ENCODE assay signal across 8 cellular contexts in the genomic region with DNA sequence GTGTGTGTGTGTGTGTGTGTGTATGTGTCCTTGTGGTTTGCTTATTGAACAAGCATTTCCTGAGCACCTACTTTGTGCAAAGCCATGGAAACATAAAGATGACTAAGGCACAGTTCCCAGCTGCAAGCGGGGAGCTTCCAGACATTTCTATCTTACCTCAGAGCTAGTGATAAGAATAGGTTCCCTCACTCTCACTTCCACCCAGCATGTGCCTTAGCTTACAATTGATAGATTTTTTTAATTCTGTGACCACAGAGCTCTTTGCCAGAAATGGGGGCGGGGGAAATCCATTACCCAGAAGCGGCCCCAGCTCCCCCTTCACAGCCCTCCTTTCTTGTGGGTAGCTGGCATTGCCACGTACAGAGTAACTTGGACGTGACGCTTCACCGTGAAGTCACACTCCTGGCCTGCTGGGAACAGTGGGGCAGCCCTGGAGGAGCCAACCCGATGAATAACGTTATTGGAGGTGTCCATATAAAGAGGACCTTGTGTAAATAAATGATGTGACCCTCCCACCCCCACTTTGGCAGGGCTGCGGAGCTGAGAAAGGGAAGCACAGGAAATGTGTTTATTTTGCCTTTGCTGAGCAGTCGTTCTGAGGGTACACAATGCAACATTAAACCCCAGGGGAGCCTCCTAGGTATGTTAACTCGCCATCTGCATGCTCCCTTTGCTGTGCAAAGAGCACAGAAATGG.
A peak's percentile ranks its signal among the peaks of the same experiment; 100 is the strongest.
DNase-seq lines count a peak whose midpoint lies in the region; ATAC-seq and TF ChIP-seq lines count a peak whose summit lies in the region.

No MANE protein-coding gene starts in this region.

- H2AFZ ChIP-seq in mammary epithelial cell (ENCODE audit: low read depth, low read length), result no peak overlapping the region

- H3K9me3 ChIP-seq in mammary epithelial cell (replicated peaks; ENCODE audit: insufficient read depth, low read length) (no peaks in the 10 kb centered on the region), MG63 (no peaks in the 10 kb centered on the region)

- no peaks in the 10 kb centered on the region for H3K27me3 Mint-ChIP-seq in MCF 10A (ENCODE audit: insufficient read depth, unreplicated experiment)
- no peaks in the 10 kb centered on the region for H3K27me3 Mint-ChIP-seq in dendritic cell treated with granulocyte-macrophage colony-stimulating factor and Interleukin-4, amounts not matched to agents 40 ng/mL and 50 ng/mL, for 4 days

- no peak overlapping the region for H3K4me3 Mint-ChIP-seq in MCF 10A (ENCODE audit: unreplicated experiment)
- no peak overlapping the region for H3K4me3 Mint-ChIP-seq in dendritic cell treated with granulocyte-macrophage colony-stimulating factor and Interleukin-4, amounts not matched to agents 40 ng/mL and 50 ng/mL, for 4 days

- no peak overlapping the region for H3K27ac Mint-ChIP-seq in MCF 10A (ENCODE audit: low read depth, unreplicated experiment)
- H3K27ac Mint-ChIP-seq in dendritic cell treated with granulocyte-macrophage colony-stimulating factor and Interleukin-4, amounts not matched to agents 40 ng/mL and 50 ng/mL, for 4 days, result peak overlapping the region; percentile 72

- TF ChIP-seq CTCF in mammary epithelial cell (conservative IDR thresholded peaks at IDR 0.05 in 1 of 2, IDR thresholded peaks at IDR 0.05 in 1 of 2; ENCODE audit: extremely low read depth in 1 of 2, insufficient read depth in 1 of 2, low read depth in 1 of 2, low read length in 2 of 2), result no peak
- no peak for TF ChIP-seq CTCF in MCF 10A (IDR thresholded peaks at IDR 0.05; ENCODE audit: unreplicated experiment)
- no peak for TF ChIP-seq CTCF in omental fat pad (IDR thresholded peaks at IDR 0.05)

- POLR2A ChIA-PET in MCF 10A (lab: Yijun Ruan, JAX), result no interaction called here

- H2AK5ac ChIP-seq in mesendoderm (ENCODE audit: low read length), result no peak overlapping the region

- CTCF ChIA-PET in mammary epithelial cell (lab: Charles Lee; ENCODE audit: low non-redundant PET) (no interaction called here), MCF 10A (lab: Yijun Ruan, JAX) (interaction anchor here (1.3 kb wide), 1 partner anchor 9 kb away, joined by 3 read pairs; no protein-coding TSS in a partner anchor)

- H4K20me1 ChIP-seq in mammary epithelial cell (ENCODE audit: insufficient read depth, low read length), result no peaks in the 10 kb centered on the region

- H3K4me1 Mint-ChIP-seq in MCF 10A (ENCODE audit: insufficient read depth, unreplicated experiment), result no peaks in the 10 kb centered on the region
- H3K4me1 Mint-ChIP-seq in dendritic cell treated with granulocyte-macrophage colony-stimulating factor and Interleukin-4, amounts not matched to agents 40 ng/mL and 50 ng/mL, for 4 days (ENCODE audit: low read depth), result peaks cover 72% of the 10 kb centered on the region

- peak; percentile 78 for DNase-seq in mammary epithelial cell
- DNase-seq in MCF 10A (ENCODE audit: unreplicated experiment), result no peak
- peak; percentile 94 for DNase-seq in MG63
- peak; percentile 68 for DNase-seq in activated CD4-positive, CD25-positive, alpha-beta regulatory T cell treated with anti-CD3 and anti-CD28 coated beads, Interleukin-2, amount 50 U/mL, for 72 hours
- peak; percentile 21 to 53 (median 24) for DNase-seq in stimulated activated CD4-positive, alpha-beta T cell treated with anti-CD3 and anti-CD28 coated beads, TNF-alpha, amount 100 ng/mL, for 1 hour (ENCODE audit: low read depth in 3 of 3, low spot score in 1 of 3)
- DNase-seq in mesendoderm, result no peak
- no peak for DNase-seq in omental fat pad (ENCODE audit: low spot score)

- H3K27me3 ChIP-seq in mammary epithelial cell (ENCODE audit: insufficient read depth, low read length), result no peaks in the 10 kb centered on the region
- H3K27me3 ChIP-seq in MG63, result no peaks in the 10 kb centered on the region
- H3K27me3 ChIP-seq in mesendoderm (ENCODE audit: insufficient read depth, low read length, poor library complexity), result no peaks in the 10 kb centered on the region

- peak overlapping the region; percentile 16 for H3K4me2 ChIP-seq in mammary epithelial cell (ENCODE audit: insufficient read depth, low read depth, low read length)
- H3K4me2 ChIP-seq in mesendoderm (ENCODE audit: low read length), result no peak overlapping the region

- in situ Hi-C loops in mammary epithelial cell (cut with MboI; ENCODE audit: low sequenced_read_pairs in 2 of 2), result no loop called here

- no peak overlapping the region for H3K9ac ChIP-seq in mammary epithelial cell (ENCODE audit: insufficient read depth, low read length)
- H3K9ac ChIP-seq in mesendoderm (ENCODE audit: low read length), result no peak overlapping the region

- ATAC-seq in omental fat pad (ENCODE audit: low FRiP score), result no peak

- H4K5ac ChIP-seq in mesendoderm (ENCODE audit: low read length), result no peak overlapping the region

- 28% methylated on average over 12 of the region's 12 CpGs for WGBS in mammary epithelial cell (ENCODE audit: low coverage, missing lambda C conversion rate)
- WGBS in mesendoderm (ENCODE audit: extremely low coverage, insufficient coverage, low lambda C conversion rate), result no CpG with 5 or more reads among the region's 12 CpGs

- no peaks in the 10 kb centered on the region for H3K79me1 ChIP-seq in mesendoderm (ENCODE audit: low read length)

- peaks cover 9% of the 10 kb centered on the region for H3K79me2 ChIP-seq in mammary epithelial cell (ENCODE audit: insufficient read depth, low read length)
- no peaks in the 10 kb centered on the region for H3K79me2 ChIP-seq in mesendoderm (ENCODE audit: control insufficient read depth, insufficient read depth, low read length)

- no peak overlapping the region for H3K23ac ChIP-seq in mesendoderm (ENCODE audit: low read length)

- BruUV-seq in mammary epithelial cell (replicated peaks; lab: Mats Ljungman, UMichigan), result no TSS peak
- BruUV-seq in MCF 10A (replicated peaks; lab: Mats Ljungman, UMichigan), result no TSS peak

- no peak overlapping the region for H3K56ac ChIP-seq in mesendoderm (ENCODE audit: low read length)

- no peak overlapping the region for H2BK5ac ChIP-seq in mesendoderm (ENCODE audit: low read length)

- H4K8ac ChIP-seq in mesendoderm (ENCODE audit: low read depth, low read length), result no peak overlapping the region

- dilution Hi-C loops in mammary epithelial cell (cut with HindIII; ENCODE audit: low sequenced_read_pairs), result no loop called here

- no peak overlapping the region for H2BK15ac ChIP-seq in mesendoderm (replicated peaks; ENCODE audit: low read depth)

- H3K4me1 ChIP-seq in mammary epithelial cell (ENCODE audit: insufficient read depth, low read length) (no peaks in the 10 kb centered on the region), mesendoderm (ENCODE audit: control insufficient read depth, low read depth, low read length) (peaks cover 2% of the 10 kb centered on the region)

- no peak overlapping the region for H3K4ac ChIP-seq in mesendoderm (ENCODE audit: low read depth, low read length)

- H3K27ac ChIP-seq in mammary epithelial cell (ENCODE audit: insufficient read depth, low read depth, low read length) (no peak overlapping the region), mesendoderm (ENCODE audit: low read depth, low read length) (no peak overlapping the region)

- intact Hi-C loops in mammary epithelial cell (cut with micrococcal nuclease) (no loop called here), MCF 10A (cut with micrococcal nuclease) (loop anchor here (5.0 kb wide), 1 partner anchor 313 kb away; no protein-coding TSS in a partner anchor)
- intact Hi-C loops in dendritic cell treated with granulocyte-macrophage colony-stimulating factor and Interleukin-4, amounts not matched to agents 40 ng/mL and 50 ng/mL, for 4 days (cut with micrococcal nuclease), result no loop called here

- H2BK120ac ChIP-seq in mesendoderm (ENCODE audit: low read depth, low read length), result no peak overlapping the region

- H3K4me3 ChIP-seq in mammary epithelial cell (replicated peaks in 1 of 3; ENCODE audit: insufficient read depth in 1 of 3, low read depth in 2 of 3, low read length in 3 of 3), result no peak overlapping the region
- H3K4me3 ChIP-seq in MG63, result no peak overlapping the region
- H3K4me3 ChIP-seq in mesendoderm (ENCODE audit: low read length), result no peak overlapping the region

- H3K9me3 Mint-ChIP-seq in MCF 10A (ENCODE audit: unreplicated experiment), result no peaks in the 10 kb centered on the region
- H3K9me3 Mint-ChIP-seq in dendritic cell treated with granulocyte-macrophage colony-stimulating factor and Interleukin-4, amounts not matched to agents 40 ng/mL and 50 ng/mL, for 4 days, result no peaks in the 10 kb centered on the region

- H3K36me3 ChIP-seq in mammary epithelial cell (ENCODE audit: insufficient read depth, low read length) (peaks cover 1% of the 10 kb centered on the region), MG63 (no peaks in the 10 kb centered on the region), mesendoderm (ENCODE audit: control insufficient read depth, insufficient read depth, low read length) (no peaks in the 10 kb centered on the region)

- no peaks in the 10 kb centered on the region for H3K36me3 Mint-ChIP-seq in MCF 10A (ENCODE audit: insufficient read depth, unreplicated experiment)
- peaks cover 47% of the 10 kb centered on the region for H3K36me3 Mint-ChIP-seq in dendritic cell treated with granulocyte-macrophage colony-stimulating factor and Interleukin-4, amounts not matched to agents 40 ng/mL and 50 ng/mL, for 4 days (ENCODE audit: low read depth)

- H3K18ac ChIP-seq in mesendoderm (ENCODE audit: low read length), result no peak overlapping the region

Comparison
In these comparisons a context has a peak if more than half of its experiments do, and no peak if none do; other contexts are left out.
1. DNase-seq: peak in mammary epithelial cell (single experiment), MG63 (single experiment), activated CD4-positive, CD25-positive, alpha-beta regulatory T cell treated with anti-CD3 and anti-CD28 coated beads, Interleukin-2, amount 50 U/mL, for 72 hours (single experiment) and stimulated activated CD4-positive, alpha-beta T cell treated with anti-CD3 and anti-CD28 coated beads, TNF-alpha, amount 100 ng/mL, for 1 hour (3 of 3); none in MCF 10A (single experiment), mesendoderm (single experiment) and omental fat pad (single experiment).